1 cellular context compared by ENCODE assay signal in the genomic region with DNA sequence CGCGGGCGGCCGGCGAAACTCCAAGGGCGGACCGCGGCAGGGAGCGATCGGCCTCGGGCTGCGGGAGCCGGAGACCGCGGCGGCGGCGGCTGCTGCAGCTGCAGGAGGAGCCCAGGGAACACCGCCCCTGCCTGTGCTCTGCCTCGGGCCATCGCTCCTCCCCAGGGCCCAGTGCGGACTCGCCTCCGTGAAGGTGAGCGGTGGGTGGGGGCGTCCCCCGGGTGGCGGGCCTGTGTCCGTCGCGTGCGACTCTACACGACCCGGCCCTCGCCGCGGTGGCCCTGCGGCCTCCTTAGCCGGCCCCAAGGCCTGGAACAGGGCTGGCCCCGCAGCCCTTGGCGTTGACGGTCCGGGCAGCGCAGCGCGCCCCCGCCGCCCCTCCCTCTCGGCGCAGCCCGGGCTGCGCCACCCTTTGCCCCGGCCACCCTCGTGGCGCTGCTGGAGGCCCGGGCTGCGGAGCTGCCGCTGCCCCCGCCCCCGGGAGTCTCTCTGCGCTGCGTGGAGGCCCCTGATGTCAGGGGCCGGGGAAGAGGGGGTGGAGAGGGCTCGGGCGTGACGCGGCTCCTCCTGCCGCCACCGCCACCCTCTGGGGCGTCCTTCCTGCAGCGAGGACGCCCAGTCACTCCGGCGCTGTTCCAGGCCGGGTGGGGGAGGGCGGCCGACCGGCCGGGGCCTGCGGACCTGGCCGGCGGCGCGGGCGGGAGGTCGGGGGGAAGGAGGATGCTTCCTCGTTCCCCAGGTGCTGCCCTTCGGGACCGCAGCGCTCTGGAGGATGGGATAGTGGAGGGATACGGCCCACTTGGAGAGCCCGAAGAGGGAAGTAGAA.
A peak's percentile ranks its signal among the peaks of the same experiment; 100 is the strongest.
TF ChIP-seq lines count a peak whose summit lies in the region.

No MANE protein-coding gene starts in this region.

TF ChIP-seq in H1, 55 proteins besides CTCF, POLR2A, EP300 and RAD21:
- TF ChIP-seq KDM5A (IDR thresholded peaks at IDR 0.05; ENCODE audit: low read length) (no peak), POLR2AphosphoS5 (IDR thresholded peaks at IDR 0.05; ENCODE audit: low read depth, low read length) (peak; percentile 14), SIN3A (conservative IDR thresholded peaks at IDR 0.05 in 1 of 2, IDR thresholded peaks at IDR 0.05 in 1 of 2; ENCODE audit: low read depth in 1 of 2, low read length in 2 of 2) (0 out of 4 replicates have a peak, but pooled peaks have one; percentile 14 to 17), ATF2 (IDR thresholded peaks at IDR 0.05; ENCODE audit: low read length) (no peak), KDM4A (IDR thresholded peaks at IDR 0.05; ENCODE audit: low read depth, low read length, severe bottlenecking) (peak; percentile 40), TBP (IDR thresholded peaks at IDR 0.05; ENCODE audit: low read depth, low read length) (0 out of 2 replicates have a peak, but pooled peaks have one; percentile 1), ASH2L (IDR thresholded peaks at IDR 0.05; ENCODE audit: low read length) (peak; percentile 31)
TF ChIP-seq in H1: peak in this region for 5.
